ENCODE assay signal across 15 cellular contexts in genomic region chr5:20340123-20340522, GRCh38.
"Had no signal": no experiment of that assay in that cellular context is flagged by ENCODE, and none has a peak within 500 bp of the region (broad histone marks: within the 10 kb centered on the region; RNA-seq: fewer than 3 reads in every experiment).

No MANE protein-coding gene starts in this region.

- FAIRE-seq: colon, endothelial cell of umbilical vein, pancreas had no signal

- H3K27me3 ChIP-seq: cardiac muscle cell, foreskin keratinocyte, pancreas, stomach had no signal

- H3K27ac ChIP-seq: cardiac muscle cell, foreskin keratinocyte, pancreas, stomach, thoracic aorta had no signal

- H3K4me1 ChIP-seq: foreskin keratinocyte, pancreas, stomach had no signal

- DNase-seq: activated CD4-positive, alpha-beta T cell treated with anti-CD3 and anti-CD28 coated beads, Interleukin-2, amount 10 ng/mL, durations not matched to agents 7 days and 5 days; activated CD4-positive, CD25-positive, alpha-beta regulatory T cell; activated naive CD4-positive, alpha-beta T cell treated with anti-CD3 and anti-CD28 coated beads for 36 hours; activated T-cell treated with anti-CD3 and anti-CD28 coated beads for 4 hours; foreskin keratinocyte; left colon; naive B cell; pancreas; retina; stimulated activated CD4-positive, alpha-beta T cell treated with anti-CD3 and anti-CD28 coated beads, Interleukin-15, amount 100 ng/mL, for 24 hours; stomach had no signal

- H3K36me3 ChIP-seq: cardiac muscle cell, pancreas, stomach, thoracic aorta had no signal

- H3K9me3 ChIP-seq: pancreas, thoracic aorta had no signal

- H3K4me3 ChIP-seq: cardiac muscle cell, pancreas, stomach, thoracic aorta had no signal
